ENCODE assay signal across 25 cellular contexts in the genomic region with DNA sequence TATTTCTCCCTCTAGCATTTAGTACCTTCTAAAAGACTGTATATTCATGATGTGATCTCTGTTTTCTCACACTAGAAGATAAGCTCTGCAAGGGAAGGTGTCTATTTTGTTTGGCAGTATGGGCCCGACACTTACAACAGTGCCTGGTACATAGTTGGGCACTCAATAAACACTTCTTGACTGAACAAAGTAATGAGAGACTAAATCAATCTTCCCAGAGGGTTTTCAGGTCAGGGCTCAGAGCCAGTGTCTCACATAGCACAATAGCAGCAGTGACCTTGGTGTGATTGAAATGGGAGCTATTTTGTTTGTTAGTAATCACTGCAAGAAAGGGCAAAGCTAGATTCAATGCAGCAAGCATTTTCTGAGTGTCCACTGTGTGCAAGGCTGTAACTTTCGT. TPM values are rescaled to one million over a fixed set of nuclear protein-coding genes. Genes with fewer than 3 reads are reported as not detected.
DNase-seq lines count a peak whose midpoint lies in the region; ATAC-seq, FAIRE-seq and TF ChIP-seq lines count a peak whose summit lies in the region.
"Had no signal": no experiment of that assay in that cellular context is flagged by ENCODE, and none has a peak within 500 bp of the region (broad histone marks: within the 10 kb centered on the region; RNA-seq: fewer than 3 reads in every experiment).

No MANE protein-coding gene starts in this region.

- H3F3A ChIP-seq in GM23338 (replicated peaks; ENCODE audit: low read depth) = no peaks in the 10 kb centered on the region; the same call in 1 of the 2 replicates

- H3K4me1 ChIP-seq in GM23338 (ENCODE audit: insufficient read depth) (no peaks in the 10 kb centered on the region), pancreas (no peaks in the 10 kb centered on the region)
- H3K4me1 ChIP-seq: Caco-2 had no signal

- H2AFZ ChIP-seq in GM23338 = peak overlapping the region; percentile 80

- H3K27ac ChIP-seq in GM23338 (ENCODE audit: low read depth) (no peak overlapping the region), pancreas (no peak overlapping the region), WERI-Rb-1 (no peak overlapping the region)
- H3K27ac ChIP-seq: BLaER1, HL-60 had no signal

- TF ChIP-seq CTCF in GM23338 (conservative IDR thresholded peaks at IDR 0.05; ENCODE audit: low read depth in 2 of 2) = no peak
- no peak for TF ChIP-seq CTCF in pancreas (IDR thresholded peaks at IDR 0.05)
- no peak for TF ChIP-seq CTCF in WERI-Rb-1 (IDR thresholded peaks at IDR 0.05; ENCODE audit: low read depth, low read length)

- H3K4me3 Mint-ChIP-seq in GM23338 = no peak overlapping the region
- H3K4me3 Mint-ChIP-seq: CD4-positive, alpha-beta T cell had no signal

- no peak overlapping the region for H3K27ac Mint-ChIP-seq in GM23338
- H3K27ac Mint-ChIP-seq: CD4-positive, alpha-beta T cell had no signal

- H3K9me3 ChIP-seq in pancreas = no peaks in the 10 kb centered on the region
- H3K9me3 ChIP-seq in WERI-Rb-1 (ENCODE audit: severe bottlenecking) = no peaks in the 10 kb centered on the region
- H3K9me3 ChIP-seq: BLaER1, Caco-2, SK-N-SH had no signal

- no peak overlapping the region for H3K4me2 ChIP-seq in GM23338
- H3K4me2 ChIP-seq: BLaER1, SK-N-SH had no signal

- peaks cover 2% of the 10 kb centered on the region for H3K27me3 Mint-ChIP-seq in GM23338 (ENCODE audit: insufficient read depth, low read depth, poor library complexity)
- H3K27me3 Mint-ChIP-seq: CD4-positive, alpha-beta T cell had no signal

- 20 to 21% methylated on average over 2 of the region's 2 CpGs for WGBS in pancreas, 2 donors

- H3K4me1 Mint-ChIP-seq in GM23338 = peaks cover 2% of the 10 kb centered on the region

- FAIRE-seq in pancreas (lab: Jason Lieb, UNC) = no peak
- FAIRE-seq: GM12878 had no signal

- H3K36me3 ChIP-seq in GM23338 (ENCODE audit: insufficient read depth) = no peaks in the 10 kb centered on the region
- H3K36me3 ChIP-seq in pancreas = no peaks in the 10 kb centered on the region
- H3K36me3 ChIP-seq in WERI-Rb-1 = no peaks in the 10 kb centered on the region
- H3K36me3 ChIP-seq: BLaER1 had no signal

- H4K20me1 ChIP-seq in GM23338 (replicated peaks; ENCODE audit: insufficient read depth) = no peaks in the 10 kb centered on the region
- H4K20me1 ChIP-seq: BLaER1 had no signal

- H3K36me3 Mint-ChIP-seq in GM23338 (ENCODE audit: low read depth) = no peaks in the 10 kb centered on the region

- ATAC-seq in GM23338 (no peak), pancreas (peak in 3 of 4 donors; percentile 36 to 56 (median 37))

- intact Hi-C loops in pancreas (cut with DNase I) = loop anchor here in 1 of 3 donors (5.0 kb wide), 1 partner anchor 312 kb away; no protein-coding TSS in a partner anchor

- no peaks in the 10 kb centered on the region for H3K27me3 ChIP-seq in GM23338 (ENCODE audit: insufficient read depth)
- H3K27me3 ChIP-seq in pancreas = no peaks in the 10 kb centered on the region
- no peaks in the 10 kb centered on the region for H3K27me3 ChIP-seq in WERI-Rb-1 (ENCODE audit: insufficient read depth, low read depth, severe bottlenecking)
- H3K27me3 ChIP-seq: BLaER1 had no signal

- no peaks in the 10 kb centered on the region for H3K79me2 ChIP-seq in GM23338 (replicated peaks; ENCODE audit: insufficient read depth)

- DNase-seq in GM23338 (ENCODE audit: low spot score) (no peak), NCI-H2029 (lab: John Stamatoyannopoulos, UW) (peak; percentile 58), left kidney (ENCODE audit: low read depth, low spot score) (peak; percentile 11), pancreas (peak in 1 of 6 donors; percentile 24), SK-N-DZ (ENCODE audit: low spot score) (no peak), WERI-Rb-1 (no peak), anterior cingulate cortex (lab: John Stamatoyannopoulos, UW) (no peak), NCI-H2227 treated with DMSO at 0.1 percent for 48 hours (lab: John Stamatoyannopoulos, UW) (no peak)
- DNase-seq: Caco-2; CD4-positive, alpha-beta T cell; DND-41; GOT3; HCEC 1CT; KG1; NCI-H1436 treated with DMSO at 0.1 percent for 48 hours; NCI-H2081; NCI-H524 treated with DMSO at 0.1 percent for 48 hours; NCI-H82; SHP77 treated with DMSO at 0.1 percent for 48 hours; SK-N-SH had no signal

- H3K4me3 ChIP-seq in GM23338 (no peak overlapping the region), pancreas (no peak overlapping the region), WERI-Rb-1 (ENCODE audit: low read depth, low read length) (no peak overlapping the region)
- H3K4me3 ChIP-seq: BLaER1, GM12878 had no signal

- no peaks in the 10 kb centered on the region; the same call in 2 of the 3 replicates for H3K9me3 Mint-ChIP-seq in GM23338
- H3K9me3 Mint-ChIP-seq: CD4-positive, alpha-beta T cell had no signal

- H3K9me2 ChIP-seq in GM23338 (ENCODE audit: insufficient read depth) = no peaks in the 10 kb centered on the region
- H3K9me2 ChIP-seq: SK-N-SH had no signal

TF ChIP-seq in GM23338, 12 proteins besides CTCF, POLR2A, EP300 and RAD21:
- TF ChIP-seq CREB1 (CRISPR knock-in tag; IDR thresholded peaks at IDR 0.05; ENCODE audit: low read depth) (no peak), STAT1 (IDR thresholded peaks at IDR 0.05; ENCODE audit: unreplicated experiment) (no peak), NANOG (IDR thresholded peaks at IDR 0.05; ENCODE audit: borderline replicate concordance) (no peak), POLR2AphosphoS5 (IDR thresholded peaks at IDR 0.05; ENCODE audit: low read depth) (no peak), JUNB (IDR thresholded peaks at IDR 0.05; ENCODE audit: unreplicated experiment) (no peak)
- TF ChIP-seq, protein P1, sequence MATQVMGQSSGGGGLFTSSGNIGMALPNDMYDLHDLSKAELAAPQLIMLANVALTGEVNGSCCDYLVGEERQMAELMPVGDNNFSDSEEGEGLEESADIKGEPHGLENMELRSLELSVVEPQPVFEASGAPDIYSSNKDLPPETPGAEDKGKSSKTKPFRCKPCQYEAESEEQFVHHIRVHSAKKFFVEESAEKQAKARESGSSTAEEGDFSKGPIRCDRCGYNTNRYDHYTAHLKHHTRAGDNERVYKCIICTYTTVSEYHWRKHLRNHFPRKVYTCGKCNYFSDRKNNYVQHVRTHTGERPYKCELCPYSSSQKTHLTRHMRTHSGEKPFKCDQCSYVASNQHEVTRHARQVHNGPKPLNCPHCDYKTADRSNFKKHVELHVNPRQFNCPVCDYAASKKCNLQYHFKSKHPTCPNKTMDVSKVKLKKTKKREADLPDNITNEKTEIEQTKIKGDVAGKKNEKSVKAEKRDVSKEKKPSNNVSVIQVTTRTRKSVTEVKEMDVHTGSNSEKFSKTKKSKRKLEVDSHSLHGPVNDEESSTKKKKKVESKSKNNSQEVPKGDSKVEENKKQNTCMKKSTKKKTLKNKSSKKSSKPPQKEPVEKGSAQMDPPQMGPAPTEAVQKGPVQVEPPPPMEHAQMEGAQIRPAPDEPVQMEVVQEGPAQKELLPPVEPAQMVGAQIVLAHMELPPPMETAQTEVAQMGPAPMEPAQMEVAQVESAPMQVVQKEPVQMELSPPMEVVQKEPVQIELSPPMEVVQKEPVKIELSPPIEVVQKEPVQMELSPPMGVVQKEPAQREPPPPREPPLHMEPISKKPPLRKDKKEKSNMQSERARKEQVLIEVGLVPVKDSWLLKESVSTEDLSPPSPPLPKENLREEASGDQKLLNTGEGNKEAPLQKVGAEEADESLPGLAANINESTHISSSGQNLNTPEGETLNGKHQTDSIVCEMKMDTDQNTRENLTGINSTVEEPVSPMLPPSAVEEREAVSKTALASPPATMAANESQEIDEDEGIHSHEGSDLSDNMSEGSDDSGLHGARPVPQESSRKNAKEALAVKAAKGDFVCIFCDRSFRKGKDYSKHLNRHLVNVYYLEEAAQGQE (IDR thresholded peaks at IDR 0.05; ENCODE audit: unreplicated experiment) = no peak

RNA-seq across cellular contexts. Expression of a gene that starts 26.4 kb away (rescaled TPM):
- total RNA-seq in GM23338 (2014; rRNA removed; shearing (Covaris generic)) = not detected in 2 replicates
- not detected in 2 replicates for polyA plus RNA-seq in GM23338 (2016; fragmentation: Nextera tagmentation; extraction: Ambion mirVana)
- not detected for total RNA-seq in pancreas
- polyA plus RNA-seq in pancreas = not detected
- polyA plus RNA-seq in SK-N-DZ (2014; cell fraction: cytosol; rRNA removed) = not detected in 2 replicates
- polyA plus RNA-seq in SK-N-DZ (2014; cell fraction: nucleus; rRNA removed) = not detected in 2 replicates
- total RNA-seq: HT-29, RPMI7951 had no signal
- polyA plus RNA-seq: SK-N-SH had no signal

Comparison
In these comparisons a context has a peak if more than half of its experiments do, and no peak if none do; other contexts are left out.
1. DNase-seq: peak in NCI-H2029 (single experiment) and left kidney (single experiment); none in GM23338 (single experiment), SK-N-DZ (single experiment), WERI-Rb-1 (single experiment), anterior cingulate cortex (0 of 58) and NCI-H2227 treated with DMSO at 0.1 percent for 48 hours (single experiment).